In genomic region chr3:189238071-189238470, GRCh38 we compare ENCODE assay signal across 22 cellular contexts.
"Had no signal": no experiment of that assay in that cellular context is flagged by ENCODE, and none has a peak within 500 bp of the region (broad histone marks: within the 10 kb centered on the region; RNA-seq: fewer than 3 reads in every experiment).

No MANE protein-coding gene starts in this region.

- DNase-seq: dermis blood vessel endothelial cell; effector memory CD4-positive, alpha-beta T cell; foreskin melanocyte; glutamatergic neuron; heart right ventricle; hippocampal formation; left colon; left ventricle myocardium inferior; lower lobe of right lung; naive thymus-derived CD8-positive, alpha-beta T cell; nephron progenitor cell; nucleus accumbens; stimulated activated CD4-positive, alpha-beta T cell treated with anti-CD3 and anti-CD28 coated beads, Interleukin-12 subunit alpha, Interleukin-12 subunit beta, amount 100 ng/mL, for 4 hours; stimulated activated CD4-positive, alpha-beta T cell treated with anti-CD3 and anti-CD28 coated beads, Interleukin-1b, Interleukin-23, amount 100 ng/mL, for 48 hours; stimulated activated CD4-positive, alpha-beta T cell treated with anti-CD3 and anti-CD28 coated beads, Interleukin-4, amount 100 ng/mL, for 1 hour; stimulated activated CD8-positive, alpha-beta memory T cell treated with anti-CD3 and anti-CD28 coated beads, Interleukin-4, amount 100 ng/mL, for 48 hours; stimulated activated naive CD4-positive, alpha-beta T cell; stimulated activated naive CD8-positive, alpha-beta T cell treated with anti-CD3 and anti-CD28 coated beads, Interleukin-15, amount 100 ng/mL, for 72 hours; transverse colon had no signal

- H3K4me3 Mint-ChIP-seq: naive thymus-derived CD8-positive, alpha-beta T cell; nephron progenitor cell; stimulated activated naive CD8-positive, alpha-beta T cell treated with anti-CD3 and anti-CD28 coated beads, Interleukin-15, amount 100 ng/mL, for 72 hours had no signal

- FAIRE-seq: endothelial cell of umbilical vein, islet of Langerhans had no signal

- H3K4me1 Mint-ChIP-seq: nephron progenitor cell had no signal

- H3K27ac Mint-ChIP-seq: nephron progenitor cell; stimulated activated naive CD8-positive, alpha-beta T cell treated with anti-CD3 and anti-CD28 coated beads, Interleukin-15, amount 100 ng/mL, for 72 hours had no signal

- ATAC-seq: heart right ventricle; left colon; lower lobe of right lung; naive thymus-derived CD8-positive, alpha-beta T cell; sciatic nerve; stimulated activated naive CD8-positive, alpha-beta T cell treated with anti-CD3 and anti-CD28 coated beads, Interleukin-15, amount 100 ng/mL, for 72 hours had no signal

- H3K27me3 Mint-ChIP-seq: stimulated activated naive CD8-positive, alpha-beta T cell treated with anti-CD3 and anti-CD28 coated beads, Interleukin-15, amount 100 ng/mL, for 72 hours had no signal
